In genomic region chr6:111709615-111710398, GRCh38 we compare ENCODE assay signal across 8 cellular contexts.
DNase-seq lines count a peak whose midpoint lies in the region; ATAC-seq and TF ChIP-seq lines count a peak whose summit lies in the region.

No MANE protein-coding gene starts in this region.

- DNase-seq in DND-41 (peak; percentile 64), Panc1 (ENCODE audit: low read depth, low spot score) (peak; percentile 61), fibroblast of villous mesenchyme (ENCODE audit: low read depth) (peak; percentile 85), omental fat pad (ENCODE audit: low spot score) (no peak), uterus (peak; percentile 75 to 86)
- peak; percentile 73 for DNase-seq in Jurkat, Clone E6-1 (ENCODE audit: low read depth, low spot score)
- peak; percentile 26 for DNase-seq in activated T-helper 9 cell treated with anti-CD3 and anti-CD28 coated beads, Interleukin-2, amount 50 U/mL, for 16 hours (ENCODE audit: low read depth)

- BruUV-seq in Panc1 (replicated peaks; lab: Mats Ljungman, UMichigan), result no TSS peak

- H3K4me2 ChIP-seq in DND-41 (ENCODE audit: insufficient read depth, low read length), result peak overlapping the region; percentile 17; the same call in 1 of the 2 replicates

- H4K20me1 ChIP-seq in DND-41 (ENCODE audit: insufficient read depth, low read length), result no peaks in the 10 kb centered on the region

- no peak overlapping the region for H2AFZ ChIP-seq in DND-41 (ENCODE audit: low read depth, low read length)

- H3K4me3 ChIP-seq in DND-41 (ENCODE audit: low read depth in 1 of 2, low read length in 2 of 2), result no peak overlapping the region
- H3K4me3 ChIP-seq in Jurkat, Clone E6-1 (ENCODE audit: low read length), result no peak overlapping the region
- peak overlapping the region; percentile 20 to 39 for H3K4me3 ChIP-seq in Panc1 (ENCODE audit: low read depth in 2 of 2, low read length in 2 of 2)
- no peak overlapping the region for H3K4me3 ChIP-seq in fibroblast of villous mesenchyme (ENCODE audit: low read depth, low read length)
- no peak overlapping the region for H3K4me3 ChIP-seq in uterus

- H3K79me2 ChIP-seq in DND-41 (ENCODE audit: insufficient read depth, low read length), result no peaks in the 10 kb centered on the region

- no peaks in the 10 kb centered on the region for H3K9me3 ChIP-seq in DND-41 (ENCODE audit: insufficient read depth, low read length, severe bottlenecking)
- H3K9me3 ChIP-seq in Panc1 (ENCODE audit: control insufficient read depth, insufficient read depth, low read depth, low read length), result no peaks in the 10 kb centered on the region
- no peaks in the 10 kb centered on the region for H3K9me3 ChIP-seq in uterus

- peak; percentile 87 for TF ChIP-seq CTCF in DND-41 (IDR thresholded peaks at IDR 0.05; ENCODE audit: borderline replicate concordance, extremely low read depth, low read length, poor library complexity, severe bottlenecking)
- TF ChIP-seq CTCF in Panc1 (IDR thresholded peaks at IDR 0.05), result peak; percentile 81
- TF ChIP-seq CTCF in fibroblast of villous mesenchyme (IDR thresholded peaks at IDR 0.05; ENCODE audit: insufficient read depth, low read depth, low read length), result peak; percentile 67
- peak in 1 of 3 donors; percentile 62 for TF ChIP-seq CTCF in omental fat pad (IDR thresholded peaks at IDR 0.05)
- peak; percentile 64 to 89 (median 79) for TF ChIP-seq CTCF in uterus (IDR thresholded peaks at IDR 0.05)

- in situ Hi-C loops in Panc1 (cut with HindIII; ENCODE audit: low pct_unique_long_range_greater_than_20kb, low sequenced_read_pairs), result no loop called here

- H3K9ac ChIP-seq in DND-41 (ENCODE audit: low read depth, low read length), result no peak overlapping the region

- no peaks in the 10 kb centered on the region for H3K27me3 ChIP-seq in DND-41 (ENCODE audit: insufficient read depth, low read length, poor library complexity)
- peaks cover 5% of the 10 kb centered on the region for H3K27me3 ChIP-seq in Panc1 (ENCODE audit: control insufficient read depth, insufficient read depth, low read length)
- no peaks in the 10 kb centered on the region for H3K27me3 ChIP-seq in uterus

- POLR2A ChIA-PET in Panc1 (lab: Charles Lee), result interaction anchor here (0.5 kb wide), 1 partner anchor 138 kb away, joined by 4 read pairs; no protein-coding TSS in a partner anchor

- peak; percentile 95 for ATAC-seq in DND-41 (ENCODE audit: insufficient read depth, low read depth)
- ATAC-seq in GM21529 (IDR thresholded peaks at IDR 0.05; ENCODE audit: unreplicated experiment), result peak; percentile 95
- ATAC-seq in Panc1, result peak; percentile 93
- ATAC-seq in omental fat pad (ENCODE audit: low FRiP score), result peak; percentile 80

- peaks cover 77% of the 10 kb centered on the region for H3K36me3 ChIP-seq in DND-41 (ENCODE audit: insufficient read depth, low read length)
- H3K36me3 ChIP-seq in Panc1 (ENCODE audit: control insufficient read depth, insufficient read depth, low read length), result no peaks in the 10 kb centered on the region
- H3K36me3 ChIP-seq in uterus, result no peaks in the 10 kb centered on the region

- intact Hi-C loops in Panc1 (cut with micrococcal nuclease; ENCODE audit: unreplicated experiment) (loop anchor here (1.0 to 2.0 kb wide), 4 partner anchors 287 to 453 kb away; no protein-coding TSS in a partner anchor), uterus (cut with DNase I; ENCODE audit: low total_unique reads) (loop anchor here (2.0 to 10.0 kb wide), 3 partner anchors 165 to 337 kb away; partner anchors contain the start of gene FYN)

- H3K4me1 ChIP-seq in DND-41 (ENCODE audit: insufficient read depth, low read length), result peaks cover 4% of the 10 kb centered on the region; the same call in 1 of the 2 replicates
- H3K4me1 ChIP-seq in Panc1 (ENCODE audit: control insufficient read depth, insufficient read depth, low read length), result 0 out of 2 replicates have a peak, but pooled peaks cover 3% of the 10 kb centered on the region
- H3K4me1 ChIP-seq in uterus, result no peaks in the 10 kb centered on the region

- CTCF ChIA-PET in Panc1 (lab: Charles Lee), result interaction anchor here (1.0 to 2.6 kb wide), 4 partner anchors 331 to 453 kb away, joined by 3 to 27 read pairs (median 4); no protein-coding TSS in a partner anchor

- H3K27ac ChIP-seq in DND-41 (ENCODE audit: low read length) (peak overlapping the region; percentile 48; the same call in 1 of the 2 replicates), Panc1 (ENCODE audit: low read length) (no peak overlapping the region), uterus (peak overlapping the region; percentile 62 to 76)

- no peak for TF ChIP-seq POLR2A in uterus (IDR thresholded peaks at IDR 0.05)

Comparison
In these comparisons a context has a peak if more than half of its experiments do, and no peak if none do; other contexts are left out.
1. H3K4me3 ChIP-seq: peak in Panc1 (2 of 2); none in DND-41 (0 of 2), Jurkat, Clone E6-1 (single experiment), fibroblast of villous mesenchyme (single experiment) and uterus (0 of 2).
2. Peak in every context shown above with its lines, with median percentiles within 50 percentile points of each other: ATAC-seq.